In genomic region chr7:106109521-106110237, GRCh38 we compare ENCODE assay signal across 11 cellular contexts. TPM values are rescaled to one million over a fixed set of nuclear protein-coding genes. Genes with fewer than 3 reads are reported as not detected.
A peak's percentile ranks its signal among the peaks of the same experiment; 100 is the strongest.
DNase-seq lines count a peak whose midpoint lies in the region; ATAC-seq, FAIRE-seq and TF ChIP-seq lines count a peak whose summit lies in the region.
"Had no signal": no experiment of that assay in that cellular context is flagged by ENCODE, and none has a peak within 500 bp of the region (broad histone marks: within the 10 kb centered on the region; RNA-seq: fewer than 3 reads in every experiment).

No MANE protein-coding gene starts in this region.

- H3K36me3 ChIP-seq in ascending aorta = no peaks in the 10 kb centered on the region
- H3K36me3 ChIP-seq in small intestine (ENCODE audit: control insufficient read depth in 2 of 2, insufficient read depth in 2 of 2, low read length in 2 of 2) = no peaks in the 10 kb centered on the region

- FAIRE-seq in small intestine (lab: Jason Lieb, UNC) = no peak
- FAIRE-seq: bronchial epithelial cell, TTC549 had no signal

- H3K9me3 ChIP-seq in ascending aorta (no peaks in the 10 kb centered on the region), small intestine (ENCODE audit: control insufficient read depth, low read depth) (no peaks in the 10 kb centered on the region)

- no peaks in the 10 kb centered on the region for H3K27me3 Mint-ChIP-seq in stimulated activated naive CD8-positive, alpha-beta T cell treated with anti-CD3 and anti-CD28 coated beads, Interleukin-15, Interleukin-2, amounts not matched to agents 100 ng/mL and 50 ng/mL, for 24 hours
- no peaks in the 10 kb centered on the region for H3K27me3 Mint-ChIP-seq in naive thymus-derived CD8-positive, alpha-beta T cell

- H3K4me3 ChIP-seq in ascending aorta (peak overlapping the region; percentile 69 to 76), small intestine (ENCODE audit: low read depth in 1 of 2, low read length in 2 of 2) (no peak overlapping the region)

- POLR2A ChIA-PET in naive thymus-derived CD8-positive, alpha-beta T cell (lab: Charles Lee) = interaction anchor here (8.5 kb wide), 1 partner anchor 37 kb away, joined by 149 read pairs; no protein-coding TSS in a partner anchor

- peak overlapping the region in 1 of 2 donors; percentile 98 for H3K27ac ChIP-seq in ascending aorta
- H3K27ac ChIP-seq in small intestine (ENCODE audit: low read depth in 1 of 2, low read length in 1 of 2) = no peak overlapping the region

- peak overlapping the region; percentile 96 for H3K4me3 Mint-ChIP-seq in stimulated activated naive CD8-positive, alpha-beta T cell treated with anti-CD3 and anti-CD28 coated beads, Interleukin-15, Interleukin-2, amounts not matched to agents 100 ng/mL and 50 ng/mL, for 24 hours
- H3K4me3 Mint-ChIP-seq in naive thymus-derived CD8-positive, alpha-beta T cell = peak overlapping the region; percentile 20 to 90 (median 78)

- no peak for ATAC-seq in stimulated activated naive CD8-positive, alpha-beta T cell treated with anti-CD3 and anti-CD28 coated beads, Interleukin-15, Interleukin-2, amounts not matched to agents 100 U/mL and 50 U/mL, for 24 hours
- ATAC-seq in naive thymus-derived CD8-positive, alpha-beta T cell = no peak
- no peak for ATAC-seq in HG02885 (IDR thresholded peaks at IDR 0.05; ENCODE audit: poor library complexity, unreplicated experiment)

- 84 to 92% (median 84%) methylated on average over 6 of the region's 6 CpGs for WGBS in small intestine, 3 donors

- DNase-seq in stimulated activated naive CD8-positive, alpha-beta T cell treated with anti-CD3 and anti-CD28 coated beads, Interleukin-15, Interleukin-2, amounts not matched to agents 100 U/mL and 50 U/mL, for 24 hours = no peak
- no peak for DNase-seq in ascending aorta (ENCODE audit: low spot score in 2 of 2)
- no peak for DNase-seq in naive thymus-derived CD8-positive, alpha-beta T cell
- no peak for DNase-seq in small intestine
- no peak for DNase-seq in EL
- no peak for DNase-seq in activated effector memory CD4-positive, alpha-beta T cell treated with Interleukin-2 at 50 U/mL for 16 hours
- DNase-seq: NCI-H2107 had no signal

- TF ChIP-seq CTCF in ascending aorta (IDR thresholded peaks at IDR 0.05) = no peak

- intact Hi-C loops in ascending aorta (cut with DNase I) = loop anchor here (2.0 to 5.0 kb wide), 3 partner anchors 43 to 553 kb away; partner anchors contain the start of gene CCDC71L

- peak overlapping the region; percentile 4 for H3K27ac Mint-ChIP-seq in stimulated activated naive CD8-positive, alpha-beta T cell treated with anti-CD3 and anti-CD28 coated beads, Interleukin-15, Interleukin-2, amounts not matched to agents 100 ng/mL and 50 ng/mL, for 24 hours
- H3K27ac Mint-ChIP-seq in naive thymus-derived CD8-positive, alpha-beta T cell = peak overlapping the region; percentile 46 to 98 (median 76)

- H3K27me3 ChIP-seq in ascending aorta (no peaks in the 10 kb centered on the region), small intestine (ENCODE audit: control insufficient read depth in 2 of 2, insufficient read depth in 2 of 2, low read length in 2 of 2) (no peaks in the 10 kb centered on the region)

- peaks cover 72% of the 10 kb centered on the region for H3K4me1 Mint-ChIP-seq in stimulated activated naive CD8-positive, alpha-beta T cell treated with anti-CD3 and anti-CD28 coated beads, Interleukin-15, Interleukin-2, amounts not matched to agents 100 ng/mL and 50 ng/mL, for 24 hours (ENCODE audit: low read depth)
- H3K4me1 Mint-ChIP-seq in naive thymus-derived CD8-positive, alpha-beta T cell = peaks cover 38 to 75% (median 72%) of the 10 kb centered on the region in 4 donors

- peaks cover 3 to 12% of the 10 kb centered on the region in 2 donors for H3K4me1 ChIP-seq in ascending aorta
- H3K4me1 ChIP-seq in small intestine (ENCODE audit: control insufficient read depth in 2 of 2, insufficient read depth in 1 of 2, low read depth in 1 of 2, low read length in 1 of 2) = peaks cover 0 to 3% of the 10 kb centered on the region in 2 donors

- H3K36me3 Mint-ChIP-seq in stimulated activated naive CD8-positive, alpha-beta T cell treated with anti-CD3 and anti-CD28 coated beads, Interleukin-15, Interleukin-2, amounts not matched to agents 100 ng/mL and 50 ng/mL, for 24 hours (ENCODE audit: low read depth) = peaks cover 13% of the 10 kb centered on the region
- peaks cover 0 to 22% (median 0%) of the 10 kb centered on the region in 3 donors for H3K36me3 Mint-ChIP-seq in naive thymus-derived CD8-positive, alpha-beta T cell

- no peaks in the 10 kb centered on the region for H3K9me3 Mint-ChIP-seq in stimulated activated naive CD8-positive, alpha-beta T cell treated with anti-CD3 and anti-CD28 coated beads, Interleukin-15, Interleukin-2, amounts not matched to agents 100 ng/mL and 50 ng/mL, for 24 hours
- no peaks in the 10 kb centered on the region for H3K9me3 Mint-ChIP-seq in naive thymus-derived CD8-positive, alpha-beta T cell

RNA-seq across cellular contexts. Expression of gene SYPL1, which starts 2.4 kb away (rescaled TPM):
- 17.5 TPM for total RNA-seq in ascending aorta
- 10 to 100 TPM; 56.8 to 58.4 TPM for total RNA-seq in naive thymus-derived CD8-positive, alpha-beta T cell
- 10 to 100 TPM; 67.5 to 78.4 (median 68.8) TPM for polyA plus RNA-seq in naive thymus-derived CD8-positive, alpha-beta T cell
- polyA plus RNA-seq in small intestine = 10 to 100 TPM; 21.0 to 94.2 (median 35.9) TPM

Comparison
In these comparisons a context has a peak if more than half of its experiments do, and no peak if none do; other contexts are left out.
1. H3K4me3 ChIP-seq: peak in ascending aorta (2 of 2); none in small intestine (0 of 2).